In the genomic region with DNA sequence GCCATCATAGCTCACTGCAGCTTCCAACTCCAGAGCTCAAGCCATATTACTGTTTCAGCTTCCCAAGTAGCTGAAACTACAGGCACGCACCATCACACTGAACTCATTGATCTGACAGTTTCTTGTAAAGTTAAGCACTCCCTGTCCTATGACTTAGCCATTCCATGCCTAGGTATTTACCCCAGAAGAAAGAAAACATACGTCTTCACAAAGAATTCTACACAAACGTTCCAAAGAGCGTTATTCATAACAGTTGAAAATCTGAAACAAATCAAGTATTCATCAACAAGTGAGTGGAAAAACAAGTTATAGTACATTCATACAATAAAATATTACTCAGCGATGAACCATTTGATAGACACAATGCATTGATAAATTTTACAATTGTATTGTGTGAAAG, we compare ENCODE assay signal across 20 cellular contexts. TPM values are rescaled to one million over a fixed set of nuclear protein-coding genes. Genes with fewer than 3 reads are reported as not detected.
DNase-seq lines count a peak whose midpoint lies in the region; ATAC-seq, FAIRE-seq and TF ChIP-seq lines count a peak whose summit lies in the region.
"Had no signal": no experiment of that assay in that cellular context is flagged by ENCODE, and none has a peak within 500 bp of the region (broad histone marks: within the 10 kb centered on the region; RNA-seq: fewer than 3 reads in every experiment).

No MANE protein-coding gene starts in this region.

- H3K9ac ChIP-seq in H1 (replicated peaks in 1 of 4; ENCODE audit: extremely low read depth in 1 of 4, low read depth in 3 of 4, low read length in 3 of 4): no peak overlapping the region
- H3K9ac ChIP-seq: KMS-11 had no signal

- 93% methylated on average over 5 of the region's 5 CpGs; no CpG with 5 or more reads in 1 of the 2 experiments for WGBS in H1 (ENCODE audit: extremely low coverage in 1 of 2, insufficient coverage in 1 of 2, insufficient read length in 1 of 2, insufficient replicate concordance in 2 of 2, low coverage in 1 of 2, low lambda C conversion rate in 2 of 2, missing lambda C conversion rate in 1 of 2), 2 experiments

- no peaks in the 10 kb centered on the region for H3K9me3 ChIP-seq in H1 (ENCODE audit: insufficient read depth in 2 of 2, low read depth in 1 of 2, low read length in 1 of 2)
- H3K9me3 ChIP-seq: MG63 had no signal

- no peak for TF ChIP-seq EP300 in H1 (IDR thresholded peaks at IDR 0.05; ENCODE audit: borderline replicate concordance in 1 of 2, low read depth in 2 of 2, low read length in 2 of 2)

- no peak overlapping the region for H3K27ac ChIP-seq in H1 (ENCODE audit: low read depth, low read length)
- H3K27ac ChIP-seq: C4-2B, KMS-11 had no signal

- H3K4me3 ChIP-seq in H1 (ENCODE audit: extremely low read depth in 1 of 4, insufficient read depth in 2 of 4, low read depth in 3 of 4, low read length in 4 of 4): no peak overlapping the region
- H3K4me3 ChIP-seq: MG63 had no signal

- POLR2A ChIA-PET in H1 (lab: Charles Lee; ENCODE audit: partially characterized antibody): interaction anchor here (0.6 to 1.1 kb wide), 2 partner anchors 12 to 24 kb away, joined by 3 to 5 read pairs; no protein-coding TSS in a partner anchor

- TF ChIP-seq POLR2A in H1 (IDR thresholded peaks at IDR 0.05; ENCODE audit: control extremely low read depth in 1 of 2, low read depth in 2 of 2, low read length in 2 of 2): no peak

- no peak for FAIRE-seq in H1 (lab: Jason Lieb, UNC)
- FAIRE-seq: G401.6 had no signal

- no peak overlapping the region for H3K4me2 ChIP-seq in H1 (ENCODE audit: insufficient read depth in 1 of 2, low read depth in 2 of 2, low read length in 2 of 2)
- H3K4me2 ChIP-seq: KMS-11 had no signal

- H3K18ac ChIP-seq in H1 (ENCODE audit: extremely low read depth, low read length): no peak overlapping the region

- no peak overlapping the region for H3K4ac ChIP-seq in H1 (replicated peaks; ENCODE audit: insufficient read length, low read depth, low read length)

- DNase-seq in GM04503 (ENCODE audit: low read depth): peak; percentile 32
- no peak for DNase-seq in H1 (ENCODE audit: low read depth in 1 of 2, low spot score in 2 of 2)
- DNase-seq in iris pigment epithelial cell (ENCODE audit: low read depth): peak; percentile 14
- no peak for DNase-seq in AG08396 (ENCODE audit: low spot score)
- no peak for DNase-seq in DMS 273 (lab: John Stamatoyannopoulos, UW; ENCODE audit: unreplicated experiment)
- no peak for DNase-seq in NCI-H1048 (lab: John Stamatoyannopoulos, UW)
- DNase-seq: COR-L47, DMS53, MG63, NCI-H1105 treated with DMSO at 0.1 percent for 48 hours, NCI-H187, NCI-H446, NCI-H748 treated with DMSO at 0.1 percent for 48 hours, Right ventricle myocardium superior had no signal

- no peak for TF ChIP-seq RAD21 in H1 (IDR thresholded peaks at IDR 0.05 in 1 of 2, conservative IDR thresholded peaks at IDR 0.05 in 1 of 2; ENCODE audit: low read depth in 2 of 2, low read length in 2 of 2)

- no peak overlapping the region for H4K5ac ChIP-seq in H1 (ENCODE audit: insufficient read length, low read depth, low read length)

- H3K23ac ChIP-seq in H1 (ENCODE audit: insufficient read length): no peak overlapping the region

- peaks cover 0 to 7% (median 4%) of the 10 kb centered on the region in 4 experiments; a peak in 4 of 7 replicates for H3K4me1 ChIP-seq in H1 (replicated peaks in 1 of 4; ENCODE audit: control insufficient read depth in 3 of 4, insufficient read depth in 4 of 4, low read length in 3 of 4)

- no peaks in the 10 kb centered on the region for H3K36me3 ChIP-seq in H1 (ENCODE audit: control insufficient read depth in 2 of 4, insufficient read depth in 4 of 4, low read length in 3 of 4)
- H3K36me3 ChIP-seq: MG63 had no signal

- H3K79me1 ChIP-seq in H1 (ENCODE audit: low read depth, low read length): no peaks in the 10 kb centered on the region

- H2BK5ac ChIP-seq in H1 (ENCODE audit: low read depth, low read length): no peak overlapping the region

- H2BK20ac ChIP-seq in H1 (ENCODE audit: low read length): peak overlapping the region; percentile 49; the same call in 1 of the 2 replicates

- H4K20me1 ChIP-seq in H1 (replicated peaks in 1 of 2; ENCODE audit: control insufficient read depth in 1 of 2, insufficient read depth in 2 of 2, low read length in 2 of 2): no peaks in the 10 kb centered on the region

- no peak overlapping the region for H2BK15ac ChIP-seq in H1 (ENCODE audit: low read length)

- no peak overlapping the region for H3K14ac ChIP-seq in H1 (ENCODE audit: insufficient read length)

- H2BK120ac ChIP-seq in H1 (replicated peaks; ENCODE audit: low read depth, low read length): no peak overlapping the region

- no peak overlapping the region for H4K8ac ChIP-seq in H1 (ENCODE audit: extremely low read depth, insufficient read depth, low read length)

- TF ChIP-seq CTCF in H1 (IDR thresholded peaks at IDR 0.05; ENCODE audit: control extremely low read depth in 1 of 3, insufficient read depth in 1 of 3, low read depth in 1 of 3, low read length in 3 of 3): no peak

- no peaks in the 10 kb centered on the region for H3K27me3 ChIP-seq in H1 (replicated peaks in 1 of 4; ENCODE audit: control insufficient read depth in 3 of 4, extremely low read depth in 1 of 4, insufficient read depth in 3 of 4, low read length in 3 of 4)
- H3K27me3 ChIP-seq: MG63 had no signal

- no peaks in the 10 kb centered on the region for H3K79me2 ChIP-seq in H1 (ENCODE audit: control insufficient read depth in 1 of 2, insufficient read depth in 2 of 2, low read length in 2 of 2)

- H2BK12ac ChIP-seq in H1 (ENCODE audit: low read depth, low read length): no peak overlapping the region; the same call in 1 of the 2 replicates

- H2AFZ ChIP-seq in H1 (ENCODE audit: low read length): no peak overlapping the region

- no peak overlapping the region for H2AK5ac ChIP-seq in H1 (ENCODE audit: low read depth, low read length)

- CTCF ChIA-PET in H1 (lab: Charles Lee; ENCODE audit: partially characterized antibody): no interaction called here

- peak overlapping the region; percentile 29 for H4K91ac ChIP-seq in H1 (replicated peaks; ENCODE audit: insufficient read length, low read length)

- H3K56ac ChIP-seq in H1 (replicated peaks; ENCODE audit: insufficient read length, low read depth, low read length): no peak overlapping the region

- no peaks in the 10 kb centered on the region for H3K23me2 ChIP-seq in H1 (ENCODE audit: low read depth, low read length)

- no peak for ATAC-seq in HG03457 (IDR thresholded peaks at IDR 0.05; ENCODE audit: unreplicated experiment)
- ATAC-seq: Panc1 had no signal

TF ChIP-seq in H1, 55 proteins besides CTCF, POLR2A, EP300 and RAD21 (continues in another document):
- TF ChIP-seq GTF2F1 (IDR thresholded peaks at IDR 0.05; ENCODE audit: borderline replicate concordance, low read depth, low read length) (no peak), CBX8 (IDR thresholded peaks at IDR 0.05; ENCODE audit: borderline replicate concordance, low read depth, low read length) (no peak)

RNA-seq across cellular contexts. Expression of a gene that starts 7.8 kb away (rescaled TPM):
- total RNA-seq in H1 (2021; fragmentation: NEBNext Ultra II Directional; extraction: Animal tissue kit (Norgen Biotek cat#: 25700)): 0.31 and 0.71 TPM in 2 replicates
- polyA plus RNA-seq in H1 (2011; rRNA removed): 0.16 TPM in 1 of 2 replicates, not detected in the other
- 0.13 TPM for polyA plus RNA-seq in H1 (2011; cell fraction: cytosol; rRNA removed)
- 0.23 TPM for polyA plus RNA-seq in H1 (2011; cell fraction: nucleus; rRNA removed)
- 0.12 to 0.41 TPM (median 0.20 TPM) in 4 replicates for polyA plus RNA-seq in H1 (2012, experiment 1 of 2)
- polyA plus RNA-seq in H1 (2012, experiment 2 of 2): not detected
- polyA plus RNA-seq in H1 (2013, experiment 1 of 2): 0.28 TPM
- polyA plus RNA-seq in H1 (2013, experiment 2 of 2): 0.35 TPM
- polyA minus RNA-seq in H1 (2011; rRNA and poly(A)+ RNA removed): 0.27 and 0.44 TPM in 2 replicates
- not detected for polyA minus RNA-seq in H1 (2011; cell fraction: cytosol; rRNA and poly(A)+ RNA removed)
- 0.40 TPM for polyA minus RNA-seq in H1 (2011; cell fraction: nucleus; rRNA and poly(A)+ RNA removed)
- total RNA-seq: H4, Right ventricle myocardium superior had no signal

RNA-seq across cellular contexts. Expression of a gene that starts 14.1 kb away (rescaled TPM):
- total RNA-seq in H1 (2021; fragmentation: NEBNext Ultra II Directional; extraction: Animal tissue kit (Norgen Biotek cat#: 25700)): 385 and 388 TPM in 2 replicates
- 222 and 469 TPM in 2 replicates for polyA plus RNA-seq in H1 (2011; rRNA removed)
- 352 TPM for polyA plus RNA-seq in H1 (2011; cell fraction: cytosol; rRNA removed)
- 349 TPM for polyA plus RNA-seq in H1 (2011; cell fraction: nucleus; rRNA removed)
- polyA plus RNA-seq in H1 (2012, experiment 1 of 2): 353 to 461 TPM (median 430 TPM) in 4 replicates
- 373 TPM for polyA plus RNA-seq in H1 (2012, experiment 2 of 2)
- polyA plus RNA-seq in H1 (2013, experiment 1 of 2): 479 TPM
- polyA plus RNA-seq in H1 (2013, experiment 2 of 2): 464 TPM
- polyA minus RNA-seq in H1 (2011; rRNA and poly(A)+ RNA removed): 220 and 221 TPM in 2 replicates
- 184 TPM for polyA minus RNA-seq in H1 (2011; cell fraction: cytosol; rRNA and poly(A)+ RNA removed)
- polyA minus RNA-seq in H1 (2011; cell fraction: nucleus; rRNA and poly(A)+ RNA removed): 187 TPM

RNA-seq across cellular contexts. Expression of a gene that starts 31.5 kb away (rescaled TPM):
- not detected in 2 replicates for total RNA-seq in H1 (2021; fragmentation: NEBNext Ultra II Directional; extraction: Animal tissue kit (Norgen Biotek cat#: 25700))
- polyA plus RNA-seq in H1 (2011; rRNA removed): not detected in 2 replicates
- polyA plus RNA-seq in H1 (2011; cell fraction: cytosol; rRNA removed): not detected
- 0.04 TPM for polyA plus RNA-seq in H1 (2011; cell fraction: nucleus; rRNA removed)
- polyA plus RNA-seq in H1 (2012, experiment 1 of 2): 0.12 to 0.17 TPM in 2 of 4 replicates, not detected in the others
- not detected for polyA plus RNA-seq in H1 (2012, experiment 2 of 2)
- polyA plus RNA-seq in H1 (2013, experiment 1 of 2): not detected
- not detected for polyA plus RNA-seq in H1 (2013, experiment 2 of 2)
- polyA minus RNA-seq in H1 (2011; rRNA and poly(A)+ RNA removed): 0.27 TPM in 1 of 2 replicates, not detected in the other
- polyA minus RNA-seq in H1 (2011; cell fraction: cytosol; rRNA and poly(A)+ RNA removed): not detected
- not detected for polyA minus RNA-seq in H1 (2011; cell fraction: nucleus; rRNA and poly(A)+ RNA removed)
- total RNA-seq: H4, Right ventricle myocardium superior had no signal

RNA-seq across cellular contexts. Expression of a gene that starts 41.9 kb away (rescaled TPM):
- total RNA-seq in H1 (2021; fragmentation: NEBNext Ultra II Directional; extraction: Animal tissue kit (Norgen Biotek cat#: 25700)): not detected in 2 replicates
- not detected in 2 replicates for polyA plus RNA-seq in H1 (2011; rRNA removed)
- not detected for polyA plus RNA-seq in H1 (2011; cell fraction: cytosol; rRNA removed)
- polyA plus RNA-seq in H1 (2011; cell fraction: nucleus; rRNA removed): not detected
- not detected in 4 replicates for polyA plus RNA-seq in H1 (2012, experiment 1 of 2)
- polyA plus RNA-seq in H1 (2012, experiment 2 of 2): not detected
- not detected for polyA plus RNA-seq in H1 (2013, experiment 1 of 2)
- polyA plus RNA-seq in H1 (2013, experiment 2 of 2): not detected
- polyA minus RNA-seq in H1 (2011; rRNA and poly(A)+ RNA removed): 0.41 TPM in 1 of 2 replicates, not detected in the other
- polyA minus RNA-seq in H1 (2011; cell fraction: cytosol; rRNA and poly(A)+ RNA removed): not detected
- not detected for polyA minus RNA-seq in H1 (2011; cell fraction: nucleus; rRNA and poly(A)+ RNA removed)
- total RNA-seq: H4, Right ventricle myocardium superior had no signal

Comparison
In these comparisons a context has a peak if more than half of its experiments do, and no peak if none do; other contexts are left out.
1. DNase-seq: peak in GM04503 (single experiment) and iris pigment epithelial cell (single experiment); none in H1 (0 of 2), AG08396 (single experiment), DMS 273 (single experiment) and NCI-H1048 (single experiment).